In the genomic region with DNA sequence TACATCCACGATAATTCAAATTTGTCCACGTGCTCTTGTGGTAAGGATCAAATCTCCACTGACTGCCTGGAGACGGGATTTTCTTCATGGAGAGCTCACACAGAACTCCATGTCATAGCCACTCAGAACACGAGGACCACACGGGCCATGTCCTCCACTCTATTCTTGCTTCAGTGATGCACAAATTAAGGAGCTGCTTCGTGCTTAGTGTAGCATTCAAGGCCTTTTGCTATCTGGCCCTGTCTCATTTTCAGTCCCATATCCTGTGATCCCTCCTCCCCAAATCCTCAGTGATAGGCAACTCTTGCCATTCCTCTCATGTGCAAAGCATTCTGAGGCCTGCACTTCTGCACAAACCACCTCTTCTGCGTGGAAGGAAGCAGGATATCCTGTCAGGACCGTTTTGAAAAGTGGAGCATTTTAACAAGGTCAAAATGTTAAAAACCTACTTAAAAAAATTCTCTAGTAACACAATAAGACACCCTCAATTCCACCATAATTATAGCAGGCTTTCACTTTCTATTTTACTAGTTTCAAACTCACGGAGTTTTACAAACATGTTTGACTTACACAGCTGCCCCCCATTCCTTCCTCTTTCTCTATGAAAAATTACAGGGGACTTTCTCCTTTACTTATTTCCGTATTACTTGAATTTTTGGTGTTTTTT, we compare ENCODE assay signal across 8 cellular contexts. TPM values are rescaled to one million over a fixed set of nuclear protein-coding genes. Genes with fewer than 3 reads are reported as not detected.
A peak's percentile ranks its signal among the peaks of the same experiment; 100 is the strongest.
DNase-seq lines count a peak whose midpoint lies in the region; ATAC-seq lines count a peak whose summit lies in the region.

No MANE protein-coding gene starts in this region.

- peak overlapping the region; percentile 93 for H3K4me3 Mint-ChIP-seq in activated T-helper 17 cell treated with anti-CD3 and anti-CD28 coated beads, Interleukin-2, amount 50 U/mL, for 72 hours
- H3K4me3 Mint-ChIP-seq in natural killer cell treated with Interleukin-12 subunit alpha and Interleukin-12 subunit beta and Interleukin-15 and Interleukin-18, amount 100 ng/mL, for 72 hours: peak overlapping the region; percentile 92

- H3K36me3 Mint-ChIP-seq in activated T-helper 17 cell treated with anti-CD3 and anti-CD28 coated beads, Interleukin-2, amount 50 U/mL, for 72 hours (ENCODE audit: low read depth): peaks cover 7% of the 10 kb centered on the region
- H3K36me3 Mint-ChIP-seq in natural killer cell treated with Interleukin-12 subunit alpha and Interleukin-12 subunit beta and Interleukin-15 and Interleukin-18, amount 100 ng/mL, for 72 hours: peaks cover 27% of the 10 kb centered on the region

- peak overlapping the region; percentile 87 for H3K27ac Mint-ChIP-seq in activated T-helper 17 cell treated with anti-CD3 and anti-CD28 coated beads, Interleukin-2, amount 50 U/mL, for 72 hours
- H3K27ac Mint-ChIP-seq in natural killer cell treated with Interleukin-12 subunit alpha and Interleukin-12 subunit beta and Interleukin-15 and Interleukin-18, amount 100 ng/mL, for 72 hours: peak overlapping the region; percentile 98 to 99

- peaks cover 49% of the 10 kb centered on the region for H3K4me1 Mint-ChIP-seq in activated T-helper 17 cell treated with anti-CD3 and anti-CD28 coated beads, Interleukin-2, amount 50 U/mL, for 72 hours
- H3K4me1 Mint-ChIP-seq in natural killer cell treated with Interleukin-12 subunit alpha and Interleukin-12 subunit beta and Interleukin-15 and Interleukin-18, amount 100 ng/mL, for 72 hours (ENCODE audit: low read depth in 2 of 2): peaks cover 66 to 69% of the 10 kb centered on the region in 2 donors

- peak; percentile 18 for DNase-seq in activated naive CD4-positive, alpha-beta T cell treated with Interleukin-2 at 50 U/mL for 16 hours
- no peak for DNase-seq in activated naive CD4-positive, alpha-beta T cell treated with anti-CD3 and anti-CD28 coated beads, Interleukin-2, amount 50 U/mL, for 16 hours
- peak; percentile 65 for DNase-seq in natural killer cell treated with Interleukin-12 subunit alpha and Interleukin-12 subunit beta and Interleukin-15 and Interleukin-18, amount 100 ng/mL, for 72 hours (ENCODE audit: low spot score)
- DNase-seq in COLO668 (lab: John Stamatoyannopoulos, UW; ENCODE audit: unreplicated experiment) (no peak), NCI-H2107 treated with DMSO at 0.1 percent for 48 hours (lab: John Stamatoyannopoulos, UW; ENCODE audit: unreplicated experiment) (no peak), NCI-H524 treated with DMSO at 0.1 percent for 48 hours (lab: John Stamatoyannopoulos, UW) (no peak)

- peaks cover 5% of the 10 kb centered on the region for H3K9me3 Mint-ChIP-seq in activated T-helper 17 cell treated with anti-CD3 and anti-CD28 coated beads, Interleukin-2, amount 50 U/mL, for 72 hours
- H3K9me3 Mint-ChIP-seq in natural killer cell treated with Interleukin-12 subunit alpha and Interleukin-12 subunit beta and Interleukin-15 and Interleukin-18, amount 100 ng/mL, for 72 hours: peaks cover 5% of the 10 kb centered on the region

- no peaks in the 10 kb centered on the region for H3K27me3 Mint-ChIP-seq in activated T-helper 17 cell treated with anti-CD3 and anti-CD28 coated beads, Interleukin-2, amount 50 U/mL, for 72 hours
- H3K27me3 Mint-ChIP-seq in natural killer cell treated with Interleukin-12 subunit alpha and Interleukin-12 subunit beta and Interleukin-15 and Interleukin-18, amount 100 ng/mL, for 72 hours: no peaks in the 10 kb centered on the region

- peak; percentile 62 for ATAC-seq in HG03108 (IDR thresholded peaks at IDR 0.05; ENCODE audit: unreplicated experiment)
- peak; percentile 53 for ATAC-seq in activated T-helper 17 cell treated with anti-CD3 and anti-CD28 coated beads, Interleukin-2, amount 50 U/mL, for 72 hours (replicated peaks)
- ATAC-seq in natural killer cell treated with Interleukin-12 subunit alpha and Interleukin-12 subunit beta and Interleukin-15 and Interleukin-18, amount 100 ng/mL, for 72 hours: peak; percentile 59 to 83

RNA-seq across cellular contexts. Expression of gene ST3GAL5, which starts 35.2 kb away (rescaled TPM):
- 10 to 100 TPM in 1 of 2 donors, 1 to 10 TPM in 1; 7.6 to 13.7 TPM for total RNA-seq in activated T-helper 17 cell treated with anti-CD3 and anti-CD28 coated beads, Interleukin-2, amount 50 U/mL, for 72 hours
- 10 to 100 TPM; 28.9 to 31.8 TPM for total RNA-seq in natural killer cell treated with Interleukin-12 subunit alpha and Interleukin-12 subunit beta and Interleukin-15 and Interleukin-18, amount 100 ng/mL, for 72 hours

Comparison
In these comparisons a context has a peak if more than half of its experiments do, and no peak if none do; other contexts are left out.
1. DNase-seq: peak in activated naive CD4-positive, alpha-beta T cell treated with Interleukin-2 at 50 U/mL for 16 hours (single experiment) and natural killer cell treated with Interleukin-12 subunit alpha and Interleukin-12 subunit beta and Interleukin-15 and Interleukin-18, amount 100 ng/mL, for 72 hours (single experiment); none in activated naive CD4-positive, alpha-beta T cell treated with anti-CD3 and anti-CD28 coated beads, Interleukin-2, amount 50 U/mL, for 16 hours (single experiment), COLO668 (single experiment), NCI-H2107 treated with DMSO at 0.1 percent for 48 hours (single experiment) and NCI-H524 treated with DMSO at 0.1 percent for 48 hours (single experiment).
2. Peak in every context shown above with its lines, with median percentiles within 50 percentile points of each other: ATAC-seq.